In genomic region chr11:125987066-125987641, GRCh38 we compare ENCODE assay signal across 33 cellular contexts. TPM values are rescaled to one million over a fixed set of nuclear protein-coding genes. Genes with fewer than 3 reads are reported as not detected.
"Had no signal": no experiment of that assay in that cellular context is flagged by ENCODE, and none has a peak within 500 bp of the region (broad histone marks: within the 10 kb centered on the region; RNA-seq: fewer than 3 reads in every experiment).

No MANE protein-coding gene starts in this region.

- H3K27me3 Mint-ChIP-seq: activated CD4-positive, alpha-beta T cell treated with anti-CD3 and anti-CD28 coated beads, Interleukin-2, amount 10 ng/mL, durations not matched to agents 7 days and 5 days; activated CD8-positive, alpha-beta T cell treated with anti-CD3 and anti-CD28 coated beads for 36 hours; activated naive CD8-positive, alpha-beta T cell treated with anti-CD3 and anti-CD28 coated beads, Interleukin-2, amount 50 U/mL, for 24 hours; T-cell; type B pancreatic cell had no signal

- H3K9me3 Mint-ChIP-seq: activated CD4-positive, alpha-beta T cell treated with anti-CD3 and anti-CD28 coated beads, Interleukin-2, amount 10 ng/mL, durations not matched to agents 7 days and 5 days; activated CD8-positive, alpha-beta T cell treated with anti-CD3 and anti-CD28 coated beads for 36 hours; activated naive CD8-positive, alpha-beta T cell treated with anti-CD3 and anti-CD28 coated beads, Interleukin-2, amount 50 U/mL, for 24 hours; dendritic cell treated with granulocyte-macrophage colony-stimulating factor and Interleukin-4, amounts not matched to agents 40 ng/mL and 50 ng/mL, for 4 days; immature natural killer cell; neural crest cell; stimulated activated naive B cell treated with anti-CD40 and anti-IgM and Interleukin-4, amounts not matched to agents 10 μg/mL and 1 μg/mL and 100 μg/mL, for 72 hours; T-cell; type B pancreatic cell had no signal

- H3K4me1 ChIP-seq: body of pancreas had no signal

- H3K36me3 ChIP-seq: cardiac muscle cell, thoracic aorta had no signal

- H3K36me3 Mint-ChIP-seq: activated CD8-positive, alpha-beta memory T cell treated with anti-CD3 and anti-CD28 coated beads, Interleukin-2, amount 10 ng/mL, durations not matched to agents 7 days and 5 days; immature natural killer cell; stimulated activated naive B cell treated with anti-CD40 and anti-IgM and Interleukin-4, amounts not matched to agents 10 μg/mL and 1 μg/mL and 100 μg/mL, for 72 hours had no signal

- H3K9me3 ChIP-seq: body of pancreas, left ventricle myocardium inferior, thoracic aorta had no signal

- H3K4me1 Mint-ChIP-seq: activated CD4-positive, alpha-beta T cell treated with anti-CD3 and anti-CD28 coated beads, Interleukin-2, amount 10 ng/mL, durations not matched to agents 7 days and 5 days; activated naive CD8-positive, alpha-beta T cell treated with anti-CD3 and anti-CD28 coated beads, Interleukin-2, amount 50 U/mL, for 24 hours; immature natural killer cell; neural crest cell; T-cell had no signal

- H3K4me3 Mint-ChIP-seq: activated CD4-positive, alpha-beta T cell treated with anti-CD3 and anti-CD28 coated beads, Interleukin-2, amount 10 ng/mL, durations not matched to agents 7 days and 5 days; activated CD8-positive, alpha-beta memory T cell treated with anti-CD3 and anti-CD28 coated beads, Interleukin-2, amount 10 ng/mL, durations not matched to agents 7 days and 5 days; activated CD8-positive, alpha-beta T cell treated with anti-CD3 and anti-CD28 coated beads for 36 hours; activated naive CD8-positive, alpha-beta T cell treated with anti-CD3 and anti-CD28 coated beads, Interleukin-2, amount 50 U/mL, for 24 hours; dendritic cell treated with granulocyte-macrophage colony-stimulating factor and Interleukin-4, amounts not matched to agents 40 ng/mL and 50 ng/mL, for 4 days; immature natural killer cell; neural crest cell; stimulated activated naive B cell treated with anti-CD40 and anti-IgM and Interleukin-4, amounts not matched to agents 10 μg/mL and 1 μg/mL and 100 μg/mL, for 72 hours; T-cell; type B pancreatic cell had no signal

- H3K4me3 ChIP-seq: body of pancreas, cardiac muscle cell, hepatocyte, left ventricle myocardium inferior, thoracic aorta had no signal

- ATAC-seq: activated CD8-positive, alpha-beta memory T cell treated with anti-CD3 and anti-CD28 coated beads, Interleukin-2, amount 10 ng/mL, durations not matched to agents 7 days and 5 days; activated CD8-positive, alpha-beta T cell treated with anti-CD3 and anti-CD28 coated beads for 36 hours; activated naive CD8-positive, alpha-beta T cell treated with anti-CD3 and anti-CD28 coated beads, Interleukin-2, amount 50 U/mL, for 24 hours; body of pancreas; sciatic nerve; stimulated activated naive B cell treated with anti-CD40 and anti-IgM and Interleukin-4, amounts not matched to agents 10 μg/mL and 1 μg/mL and 100 μg/mL, for 72 hours; T-cell had no signal

- DNase-seq: activated CD4-positive, alpha-beta T cell treated with anti-CD3 and anti-CD28 coated beads, Interleukin-2, amount 10 ng/mL, durations not matched to agents 7 days and 5 days; activated CD4-positive, CD25-positive, alpha-beta regulatory T cell treated with anti-CD3 and anti-CD28 coated beads, Interleukin-2, amount 50 U/mL, for 72 hours; activated CD8-positive, alpha-beta memory T cell treated with anti-CD3 and anti-CD28 coated beads, Interleukin-2, amount 10 ng/mL, durations not matched to agents 7 days and 5 days; activated CD8-positive, alpha-beta T cell treated with anti-CD3 and anti-CD28 coated beads for 36 hours; activated gamma-delta T cell; activated naive CD4-positive, alpha-beta T cell treated with anti-CD3 and anti-CD28 coated beads, Interleukin-2, amount 50 U/mL, for 16 hours; activated naive CD8-positive, alpha-beta T cell treated with anti-CD3 and anti-CD28 coated beads, Interleukin-2, amount 50 U/mL, for 24 hours; activated T-cell treated with anti-CD3 and anti-CD28 coated beads for 4 hours; anterior cingulate cortex; body of pancreas; effector CD4-positive, alpha-beta T cell; foreskin melanocyte; glutamatergic neuron; immature natural killer cell; kidney glomerular epithelial cell; left ventricle myocardium inferior; mammary epithelial cell; midbrain; occipital lobe; small intestine; stimulated activated CD4-positive, alpha-beta T cell treated with anti-CD3 and anti-CD28 coated beads, Interleukin-2, amount 100 ng/mL, for 24 hours; stimulated activated CD8-positive, alpha-beta memory T cell treated with anti-CD3 and anti-CD28 coated beads, Interleukin-4, amount 100 ng/mL, for 48 hours; stimulated activated naive B cell treated with anti-CD40 and anti-IgM and Interleukin-4, amounts not matched to agents 10 μg/mL and 1 μg/mL and 100 μg/mL, for 72 hours; T-cell; WERI-Rb-1 had no signal

- H3K27ac ChIP-seq: cardiac muscle cell, hepatocyte, left ventricle myocardium inferior, thoracic aorta, WERI-Rb-1 had no signal

- H3K27me3 ChIP-seq: body of pancreas, cardiac muscle cell, hepatocyte had no signal

- H3K27ac Mint-ChIP-seq: activated CD4-positive, alpha-beta T cell treated with anti-CD3 and anti-CD28 coated beads, Interleukin-2, amount 10 ng/mL, durations not matched to agents 7 days and 5 days; activated CD8-positive, alpha-beta memory T cell treated with anti-CD3 and anti-CD28 coated beads, Interleukin-2, amount 10 ng/mL, durations not matched to agents 7 days and 5 days; activated CD8-positive, alpha-beta T cell treated with anti-CD3 and anti-CD28 coated beads for 36 hours; activated naive CD8-positive, alpha-beta T cell treated with anti-CD3 and anti-CD28 coated beads, Interleukin-2, amount 50 U/mL, for 24 hours; dendritic cell treated with granulocyte-macrophage colony-stimulating factor and Interleukin-4, amounts not matched to agents 40 ng/mL and 50 ng/mL, for 4 days; immature natural killer cell; stimulated activated naive B cell treated with anti-CD40 and anti-IgM and Interleukin-4, amounts not matched to agents 10 μg/mL and 1 μg/mL and 100 μg/mL, for 72 hours; T-cell; type B pancreatic cell had no signal

RNA-seq across cellular contexts. Expression of gene VSIG10L2, which starts 41.3 kb away (rescaled TPM):
- total RNA-seq: activated CD4-positive, alpha-beta T cell treated with anti-CD3 and anti-CD28 coated beads, Interleukin-2, amount 10 ng/mL, durations not matched to agents 7 days and 5 days; activated CD8-positive, alpha-beta memory T cell treated with anti-CD3 and anti-CD28 coated beads, Interleukin-2, amount 10 ng/mL, durations not matched to agents 7 days and 5 days; activated CD8-positive, alpha-beta T cell treated with anti-CD3 and anti-CD28 coated beads for 36 hours; body of pancreas; cardiac muscle cell; hepatocyte; mammary epithelial cell; myocyte; neural crest cell; occipital lobe; sciatic nerve; T-cell; thoracic aorta had no signal
- polyA plus RNA-seq: cardiac muscle cell, hepatocyte, immature natural killer cell, mammary epithelial cell had no signal
